In the genomic region with DNA sequence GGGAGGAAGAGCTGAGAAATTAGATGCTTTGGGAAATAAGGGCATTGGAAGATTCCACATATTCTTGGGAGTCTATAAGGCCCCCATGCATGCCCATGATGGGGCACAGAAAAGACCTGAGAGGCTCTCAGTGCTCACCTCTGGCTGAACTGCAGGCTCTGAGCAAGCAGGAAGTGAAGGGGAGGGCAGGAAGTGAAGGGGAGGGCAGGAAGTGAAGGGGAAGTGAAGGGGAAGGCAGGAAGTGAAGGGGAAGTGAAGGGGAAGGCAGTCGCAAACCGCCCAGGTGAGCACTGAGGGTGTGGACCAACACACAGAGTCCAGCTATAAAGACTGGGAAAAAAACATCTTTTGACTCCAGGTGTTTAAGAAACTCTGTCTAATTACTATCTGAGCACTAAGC, we compare ENCODE assay signal across 26 cellular contexts. TPM values are rescaled to one million over a fixed set of nuclear protein-coding genes. Genes with fewer than 3 reads are reported as not detected.
A peak's percentile ranks its signal among the peaks of the same experiment; 100 is the strongest.
DNase-seq lines count a peak whose midpoint lies in the region; ATAC-seq and TF ChIP-seq lines count a peak whose summit lies in the region.
"Had no signal": no experiment of that assay in that cellular context is flagged by ENCODE, and none has a peak within 500 bp of the region (broad histone marks: within the 10 kb centered on the region; RNA-seq: fewer than 3 reads in every experiment).

No MANE protein-coding gene starts in this region.

- DNase-seq in activated T-cell treated with anti-CD3 and anti-CD28 coated beads, Interleukin-2, amount 50 U/mL, for 72 hours: no peak
- DNase-seq in activated T-cell treated with anti-CD3 and anti-CD28 coated beads for 4 hours: no peak
- DNase-seq in NCI-H69 (lab: John Stamatoyannopoulos, UW): peak; percentile 38
- DNase-seq in central memory CD8-positive, alpha-beta T cell (ENCODE audit: low spot score in 2 of 2): no peak
- DNase-seq in putamen (ENCODE audit: low spot score): no peak
- no peak for DNase-seq in Caco-2
- DNase-seq in cortex of kidney (lab: John Stamatoyannopoulos, UW): no peak
- DNase-seq: activated gamma-delta T cell; anterior cingulate cortex; effector CD8-positive, alpha-beta T cell; NCI-H1417; NCI-H2029; NCI-H2227 treated with DMSO at 0.1 percent for 48 hours; NCI-H526 treated with DMSO at 0.1 percent for 48 hours; PC-3; right lobe of liver; stimulated activated CD4-positive, alpha-beta T cell treated with anti-CD3 and anti-CD28 coated beads, Interleukin-2, amount 100 ng/mL, for 48 hours had no signal

- peak overlapping the region; percentile 39 for H3K27ac ChIP-seq in neutrophil
- H3K27ac ChIP-seq: breast epithelium, neural progenitor cell, right lobe of liver, tibial nerve had no signal

- H3K4me1 ChIP-seq in neutrophil (ENCODE audit: control insufficient read depth in 1 of 2, insufficient read depth in 1 of 2, low read depth in 1 of 2, low read length in 1 of 2) (peaks cover 5 to 11% of the 10 kb centered on the region in 2 experiments), Caco-2 (no peaks in the 10 kb centered on the region)
- H3K4me1 ChIP-seq: breast epithelium, neural progenitor cell, right lobe of liver, tibial nerve had no signal

- no peaks in the 10 kb centered on the region for H3K9me3 ChIP-seq in neutrophil
- peaks cover 16% of the 10 kb centered on the region for H3K9me3 ChIP-seq in Caco-2

- H3K9me3 Mint-ChIP-seq in activated T-cell treated with anti-CD3 and anti-CD28 coated beads, Interleukin-2, amount 50 U/mL, for 72 hours: peaks cover 15 to 30% of the 10 kb centered on the region in 2 donors
- peaks cover 34% of the 10 kb centered on the region for H3K9me3 Mint-ChIP-seq in central memory CD8-positive, alpha-beta T cell
- H3K9me3 Mint-ChIP-seq in Caco-2 (ENCODE audit: unreplicated experiment): peaks cover 51% of the 10 kb centered on the region

- POLR2A ChIA-PET in Caco-2 (lab: Charles Lee): no interaction called here

- H3K27me3 ChIP-seq in neutrophil (peaks cover 15% of the 10 kb centered on the region), Caco-2 (replicated peaks; ENCODE audit: control insufficient read depth, insufficient read depth, low read length) (no peaks in the 10 kb centered on the region)
- H3K27me3 ChIP-seq: neural progenitor cell, right lobe of liver had no signal

- H3K36me3 ChIP-seq in neutrophil: no peaks in the 10 kb centered on the region
- no peaks in the 10 kb centered on the region for H3K36me3 ChIP-seq in Caco-2 (ENCODE audit: control insufficient read depth, insufficient read depth, low read length)
- H3K36me3 ChIP-seq: breast epithelium, neural progenitor cell, right lobe of liver, tibial nerve had no signal

- TF ChIP-seq CTCF in neutrophil (IDR thresholded peaks at IDR 0.05) (no peak), Caco-2 (IDR thresholded peaks at IDR 0.05; ENCODE audit: insufficient read depth in 1 of 2, low read depth in 1 of 2, low read length in 1 of 2, severe bottlenecking in 1 of 2, unreplicated experiment in 1 of 2) (no peak)

- H3K36me3 Mint-ChIP-seq in activated T-cell treated with anti-CD3 and anti-CD28 coated beads, Interleukin-2, amount 50 U/mL, for 72 hours (ENCODE audit: insufficient read depth in 2 of 2): peaks cover 23 to 24% of the 10 kb centered on the region in 2 donors
- H3K36me3 Mint-ChIP-seq in central memory CD8-positive, alpha-beta T cell (ENCODE audit: insufficient read depth): peaks cover 5% of the 10 kb centered on the region
- no peaks in the 10 kb centered on the region for H3K36me3 Mint-ChIP-seq in Caco-2 (ENCODE audit: insufficient read depth, unreplicated experiment)
- H3K36me3 Mint-ChIP-seq: neural progenitor cell had no signal

- H3K4me3 ChIP-seq in neutrophil (ENCODE audit: low read depth in 1 of 2, low read length in 1 of 2): no peak overlapping the region
- H3K4me3 ChIP-seq in Caco-2 (ENCODE audit: low read depth, low read length): no peak overlapping the region
- H3K4me3 ChIP-seq: breast epithelium, neural progenitor cell, right lobe of liver, tibial nerve had no signal

- CTCF ChIA-PET in Caco-2 (lab: Charles Lee): no interaction called here

- BruUV-seq in Caco-2 (replicated peaks; lab: Mats Ljungman, UMichigan): no TSS peak

- no peak overlapping the region for H3K4me3 Mint-ChIP-seq in activated T-cell treated with anti-CD3 and anti-CD28 coated beads, Interleukin-2, amount 50 U/mL, for 72 hours
- H3K4me3 Mint-ChIP-seq in central memory CD8-positive, alpha-beta T cell: peak overlapping the region; percentile 19
- H3K4me3 Mint-ChIP-seq in Caco-2 (ENCODE audit: unreplicated experiment): no peak overlapping the region
- H3K4me3 Mint-ChIP-seq: neural progenitor cell; T-helper 1 cell treated with Interleukin-12 subunit alpha and Interleukin-12 subunit beta and Interleukin-4 antibody, amounts not matched to agents 30 μg/mL and 1 μg/mL, for 36 hours had no signal

- H3K27ac Mint-ChIP-seq in activated T-cell treated with anti-CD3 and anti-CD28 coated beads, Interleukin-2, amount 50 U/mL, for 72 hours: peak overlapping the region; percentile 49
- peak overlapping the region; percentile 83 for H3K27ac Mint-ChIP-seq in central memory CD8-positive, alpha-beta T cell (ENCODE audit: low read depth)
- no peak overlapping the region for H3K27ac Mint-ChIP-seq in Caco-2 (ENCODE audit: unreplicated experiment)
- H3K27ac Mint-ChIP-seq: neural progenitor cell; T-helper 1 cell treated with Interleukin-12 subunit alpha and Interleukin-12 subunit beta and Interleukin-4 antibody, amounts not matched to agents 30 μg/mL and 1 μg/mL, for 36 hours had no signal

- ATAC-seq in activated T-cell treated with anti-CD3 and anti-CD28 coated beads, Interleukin-2, amount 50 U/mL, for 72 hours (replicated peaks in 1 of 2): no peak
- ATAC-seq in central memory CD8-positive, alpha-beta T cell (replicated peaks; ENCODE audit: extremely low read depth, poor library complexity, severe bottlenecking): no peak
- ATAC-seq: HepG2, PC-3 had no signal

- H3K4me1 Mint-ChIP-seq in activated T-cell treated with anti-CD3 and anti-CD28 coated beads, Interleukin-2, amount 50 U/mL, for 72 hours (ENCODE audit: low read depth): no peaks in the 10 kb centered on the region
- H3K4me1 Mint-ChIP-seq in central memory CD8-positive, alpha-beta T cell: peaks cover 45% of the 10 kb centered on the region
- H3K4me1 Mint-ChIP-seq in Caco-2 (ENCODE audit: low read depth, unreplicated experiment): no peaks in the 10 kb centered on the region
- H3K4me1 Mint-ChIP-seq: neural progenitor cell had no signal

- no peaks in the 10 kb centered on the region for H3K27me3 Mint-ChIP-seq in activated T-cell treated with anti-CD3 and anti-CD28 coated beads, Interleukin-2, amount 50 U/mL, for 72 hours (ENCODE audit: low read depth)
- H3K27me3 Mint-ChIP-seq in central memory CD8-positive, alpha-beta T cell: no peaks in the 10 kb centered on the region
- peaks cover 7% of the 10 kb centered on the region for H3K27me3 Mint-ChIP-seq in Caco-2 (ENCODE audit: insufficient read depth, unreplicated experiment)

- intact Hi-C loops in Caco-2 (cut with micrococcal nuclease; ENCODE audit: unreplicated experiment): no loop called here

RNA-seq across cellular contexts. Expression of a gene that starts 3.5 kb away (rescaled TPM):
- total RNA-seq in activated T-cell treated with anti-CD3 and anti-CD28 coated beads, Interleukin-2, amount 50 U/mL, for 72 hours: not detected
- not detected in 2 replicates for total RNA-seq in Caco-2 (2022)
- total RNA-seq: breast epithelium, epithelial cell of proximal tubule, glomerular endothelial cell, HepG2, mucosa of gallbladder, PC-3, right lobe of liver, tibial nerve had no signal

RNA-seq across cellular contexts. Expression of a gene that starts 6.7 kb away (rescaled TPM):
- total RNA-seq in activated T-cell treated with anti-CD3 and anti-CD28 coated beads, Interleukin-2, amount 50 U/mL, for 72 hours: not detected
- total RNA-seq in Caco-2 (2022): not detected in 2 replicates
- total RNA-seq: breast epithelium, epithelial cell of proximal tubule, glomerular endothelial cell, HepG2, mucosa of gallbladder, PC-3, right lobe of liver, tibial nerve had no signal

RNA-seq across cellular contexts. Expression of a gene that starts 15.8 kb away (rescaled TPM):
- not detected for total RNA-seq in activated T-cell treated with anti-CD3 and anti-CD28 coated beads, Interleukin-2, amount 50 U/mL, for 72 hours
- not detected in 2 replicates for total RNA-seq in Caco-2 (2022)
- total RNA-seq: breast epithelium, epithelial cell of proximal tubule, glomerular endothelial cell, HepG2, mucosa of gallbladder, PC-3, right lobe of liver, tibial nerve had no signal

RNA-seq across cellular contexts. Expression of a gene that starts 18.6 kb away (rescaled TPM):
- total RNA-seq in activated T-cell treated with anti-CD3 and anti-CD28 coated beads, Interleukin-2, amount 50 U/mL, for 72 hours: not detected
- not detected in 2 replicates for total RNA-seq in Caco-2 (2022)
- total RNA-seq: breast epithelium, epithelial cell of proximal tubule, glomerular endothelial cell, HepG2, mucosa of gallbladder, PC-3, right lobe of liver, tibial nerve had no signal

RNA-seq across cellular contexts. Expression of a gene that starts 24.0 kb away (rescaled TPM):
- total RNA-seq in activated T-cell treated with anti-CD3 and anti-CD28 coated beads, Interleukin-2, amount 50 U/mL, for 72 hours: not detected
- total RNA-seq in Caco-2 (2022): not detected in 2 replicates
- total RNA-seq: breast epithelium, epithelial cell of proximal tubule, glomerular endothelial cell, HepG2, mucosa of gallbladder, PC-3, right lobe of liver, tibial nerve had no signal
